ENCODE assay signal across 2 cellular contexts in genomic region chr7:2474813-2475677, GRCh38.
TF ChIP-seq lines count a peak whose summit lies in the region.

No MANE protein-coding gene starts in this region.

TF ChIP-seq in SK-N-SH, 30 proteins besides CTCF, POLR2A, EP300 and RAD21 (continued from another document):
- TF ChIP-seq CHD2 (IDR thresholded peaks at IDR 0.05; ENCODE audit: low read length, partially characterized antibody) (no peak), ZBTB33 (IDR thresholded peaks at IDR 0.05; ENCODE audit: borderline replicate concordance, low read depth) (no peak), GABPA (IDR thresholded peaks at IDR 0.05; ENCODE audit: low read depth) (no peak), RXRA (IDR thresholded peaks at IDR 0.05; ENCODE audit: borderline replicate concordance, low read depth) (no peak), PBX3 (IDR thresholded peaks at IDR 0.05) (no peak), FOSL2 (IDR thresholded peaks at IDR 0.05; ENCODE audit: borderline replicate concordance, low read depth) (no peak), USF1 (IDR thresholded peaks at IDR 0.05; ENCODE audit: borderline replicate concordance, low read depth) (no peak), NRF1 (IDR thresholded peaks at IDR 0.05; ENCODE audit: low read depth, low read length) (no peak), TCF12 (IDR thresholded peaks at IDR 0.05) (no peak), GATA2 (CRISPR knock-in tag; IDR thresholded peaks at IDR 0.05) (no peak), SIN3A (IDR thresholded peaks at IDR 0.05; ENCODE audit: borderline replicate concordance, low read depth, low read length) (no peak), IRF3 (IDR thresholded peaks at IDR 0.05; ENCODE audit: low read depth, low read length) (no peak), FOXJ3 (CRISPR knock-in tag; IDR thresholded peaks at IDR 0.05) (no peak), JUND (IDR thresholded peaks at IDR 0.05) (no peak)
TF ChIP-seq in SK-N-SH: peak in this region for 0.

TF ChIP-seq in SK-N-SH treated with all-trans-retinoic acid at 6 μM for 48 hours, 23 proteins besides CTCF, POLR2A, EP300 and RAD21 (continued from another document):
- TF ChIP-seq TCF4 (CRISPR knock-in tag; IDR thresholded peaks at IDR 0.05; ENCODE audit: borderline replicate concordance) (no peak), PATZ1 (CRISPR knock-in tag; IDR thresholded peaks at IDR 0.05; ENCODE audit: borderline replicate concordance) (no peak), ZNF8 (CRISPR knock-in tag; IDR thresholded peaks at IDR 0.05) (no peak), CSDC2 (CRISPR knock-in tag; IDR thresholded peaks at IDR 0.05) (no peak), RARB (CRISPR knock-in tag; IDR thresholded peaks at IDR 0.05) (no peak), ISL1 (CRISPR knock-in tag; IDR thresholded peaks at IDR 0.05) (no peak), BACH2 (CRISPR knock-in tag; IDR thresholded peaks at IDR 0.05; ENCODE audit: borderline replicate concordance) (no peak), ESRRG (CRISPR knock-in tag; IDR thresholded peaks at IDR 0.05) (no peak), CREB5 (CRISPR knock-in tag; IDR thresholded peaks at IDR 0.05; ENCODE audit: low read depth) (no peak), CSRNP3 (CRISPR knock-in tag; IDR thresholded peaks at IDR 0.05) (no peak), ARNTL (CRISPR knock-in tag; IDR thresholded peaks at IDR 0.05; ENCODE audit: borderline replicate concordance, low read depth) (no peak)
